31 cellular contexts compared by ENCODE assay signal in genomic region chr16:57501492-57501891, GRCh38. TPM values are rescaled to one million over a fixed set of nuclear protein-coding genes. Genes with fewer than 3 reads are reported as not detected.
DNase-seq lines count a peak whose midpoint lies in the region; ATAC-seq and TF ChIP-seq lines count a peak whose summit lies in the region.
"Had no signal": no experiment of that assay in that cellular context is flagged by ENCODE, and none has a peak within 500 bp of the region (broad histone marks: within the 10 kb centered on the region; RNA-seq: fewer than 3 reads in every experiment).

No MANE protein-coding gene starts in this region.

- H3K27ac Mint-ChIP-seq in natural killer cell treated with Interleukin-12 subunit alpha and Interleukin-12 subunit beta and Interleukin-15 and Interleukin-18, amount 100 ng/mL, for 72 hours = peak overlapping the region in 1 of 2 donors; percentile 40
- peak overlapping the region in 1 of 2 donors; percentile 39 for H3K27ac Mint-ChIP-seq in natural killer cell
- H3K27ac Mint-ChIP-seq in type B pancreatic cell = peak overlapping the region; percentile 44
- H3K27ac Mint-ChIP-seq: T-helper 1 cell treated with Interleukin-12 subunit alpha and Interleukin-12 subunit beta and Interleukin-4 antibody, amounts not matched to agents 30 μg/mL and 1 μg/mL, for 36 hours had no signal

- no peak for ATAC-seq in natural killer cell treated with Interleukin-12 subunit alpha and Interleukin-12 subunit beta and Interleukin-15 and Interleukin-18, amount 100 ng/mL, for 72 hours
- ATAC-seq in natural killer cell (no peak), left lung (peak; percentile 23)
- ATAC-seq: gastrocnemius medialis, PC-3 had no signal

- H3K27ac ChIP-seq in KOPT-K1 (ENCODE audit: low read depth, low read length, poor library complexity, severe bottlenecking) = peak overlapping the region; percentile 67
- peak overlapping the region in 1 of 2 donors; percentile 53 for H3K27ac ChIP-seq in left lung
- H3K27ac ChIP-seq: breast epithelium, gastrocnemius medialis, neutrophil, transverse colon had no signal

- H3K27me3 ChIP-seq in left lung = no peaks in the 10 kb centered on the region
- H3K27me3 ChIP-seq: breast epithelium, gastrocnemius medialis, hepatocyte, neutrophil, right lobe of liver, transverse colon had no signal

- peak; percentile 12 for DNase-seq in natural killer cell treated with Interleukin-12 subunit alpha and Interleukin-12 subunit beta and Interleukin-15 and Interleukin-18, amount 100 ng/mL, for 72 hours (ENCODE audit: low spot score)
- DNase-seq in natural killer cell (no peak), left lung (peak in 1 of 2 donors; percentile 27), type B pancreatic cell (ENCODE audit: extremely low spot score, unreplicated experiment) (no peak), SHP77 (lab: John Stamatoyannopoulos, UW) (no peak), MV-4-11 (lab: John Stamatoyannopoulos, UW) (no peak), COR-L47 (lab: John Stamatoyannopoulos, UW) (no peak)
- DNase-seq: activated CD4-positive, alpha-beta T cell treated with anti-CD3 and anti-CD28 coated beads, Interleukin-2, amount 50 U/mL, for 48 hours; activated CD8-positive, alpha-beta memory T cell treated with anti-CD3 and anti-CD28 coated beads, Interleukin-2, amount 50 U/mL, for 4 hours; activated naive CD4-positive, alpha-beta T cell treated with Interleukin-2 at 50 U/mL for 16 hours; C1 segment of cervical spinal cord; gastrocnemius medialis; HCEC 1CT; Karpas-422; NCI-H1417 treated with DMSO at 0.1 percent for 48 hours; NCI-H2081; NCI-H2227 treated with DMSO at 0.1 percent for 48 hours; NCI-H526 treated with DMSO at 0.1 percent for 48 hours; NK-92 treated with Interleukin-12 subunit alpha and Interleukin-12 subunit beta, amount 100 ng/mL, for 24 hours; PC-3; stimulated activated CD4-positive, alpha-beta T cell treated with anti-CD3 and anti-CD28 coated beads, Interleukin-2, amount 100 ng/mL, for 48 hours; transverse colon had no signal

- no peaks in the 10 kb centered on the region for H3K9me3 ChIP-seq in KOPT-K1 (ENCODE audit: insufficient read depth, low read length, poor library complexity, severe bottlenecking)
- no peaks in the 10 kb centered on the region for H3K9me3 ChIP-seq in left lung
- H3K9me3 ChIP-seq: breast epithelium, gastrocnemius medialis, neutrophil, right lobe of liver, transverse colon had no signal

- no peaks in the 10 kb centered on the region for H3K9me3 Mint-ChIP-seq in natural killer cell treated with Interleukin-12 subunit alpha and Interleukin-12 subunit beta and Interleukin-15 and Interleukin-18, amount 100 ng/mL, for 72 hours
- H3K9me3 Mint-ChIP-seq in natural killer cell (no peaks in the 10 kb centered on the region), type B pancreatic cell (no peaks in the 10 kb centered on the region)
- H3K9me3 Mint-ChIP-seq: T-helper 1 cell treated with Interleukin-12 subunit alpha and Interleukin-12 subunit beta and Interleukin-4 antibody, amounts not matched to agents 30 μg/mL and 1 μg/mL, for 36 hours had no signal

- H3K4me3 ChIP-seq in left lung = no peak overlapping the region
- H3K4me3 ChIP-seq: breast epithelium, gastrocnemius medialis, hepatocyte, right lobe of liver, transverse colon had no signal

- H3K4me1 Mint-ChIP-seq in natural killer cell treated with Interleukin-12 subunit alpha and Interleukin-12 subunit beta and Interleukin-15 and Interleukin-18, amount 100 ng/mL, for 72 hours (ENCODE audit: low read depth in 2 of 2) = peaks cover 0 to 8% of the 10 kb centered on the region in 2 donors
- peaks cover 0 to 10% of the 10 kb centered on the region in 2 donors for H3K4me1 Mint-ChIP-seq in natural killer cell
- peaks cover 30% of the 10 kb centered on the region for H3K4me1 Mint-ChIP-seq in type B pancreatic cell (ENCODE audit: unreplicated experiment)

- no peaks in the 10 kb centered on the region for H3K36me3 ChIP-seq in KOPT-K1 (ENCODE audit: insufficient read depth, low read length)
- H3K36me3 ChIP-seq in left lung = no peaks in the 10 kb centered on the region
- H3K36me3 ChIP-seq: breast epithelium, gastrocnemius medialis, neutrophil, right lobe of liver, transverse colon had no signal

- intact Hi-C loops in natural killer cell (cut with micrococcal nuclease) (no loop called here), left lung (cut with DNase I) (no loop called here)

- H3K36me3 Mint-ChIP-seq in natural killer cell treated with Interleukin-12 subunit alpha and Interleukin-12 subunit beta and Interleukin-15 and Interleukin-18, amount 100 ng/mL, for 72 hours = no peaks in the 10 kb centered on the region
- H3K36me3 Mint-ChIP-seq in natural killer cell (no peaks in the 10 kb centered on the region), type B pancreatic cell (no peaks in the 10 kb centered on the region)

- no peaks in the 10 kb centered on the region for H3K27me3 Mint-ChIP-seq in natural killer cell treated with Interleukin-12 subunit alpha and Interleukin-12 subunit beta and Interleukin-15 and Interleukin-18, amount 100 ng/mL, for 72 hours
- H3K27me3 Mint-ChIP-seq in natural killer cell (ENCODE audit: low read depth in 2 of 2) = no peaks in the 10 kb centered on the region
- H3K27me3 Mint-ChIP-seq in type B pancreatic cell = no peaks in the 10 kb centered on the region

- no peak for TF ChIP-seq CTCF in natural killer cell (IDR thresholded peaks at IDR 0.05)
- no peak for TF ChIP-seq CTCF in left lung (IDR thresholded peaks at IDR 0.05)
- TF ChIP-seq CTCF in type B pancreatic cell (conservative IDR thresholded peaks at IDR 0.05) = no peak

- no peak overlapping the region for H3K4me3 Mint-ChIP-seq in natural killer cell treated with Interleukin-12 subunit alpha and Interleukin-12 subunit beta and Interleukin-15 and Interleukin-18, amount 100 ng/mL, for 72 hours
- no peak overlapping the region for H3K4me3 Mint-ChIP-seq in natural killer cell
- no peak overlapping the region for H3K4me3 Mint-ChIP-seq in type B pancreatic cell
- H3K4me3 Mint-ChIP-seq: T-helper 1 cell treated with Interleukin-12 subunit alpha and Interleukin-12 subunit beta and Interleukin-4 antibody, amounts not matched to agents 30 μg/mL and 1 μg/mL, for 36 hours had no signal

- H3K4me1 ChIP-seq in left lung = peaks cover 3 to 4% of the 10 kb centered on the region in 2 donors
- H3K4me1 ChIP-seq: breast epithelium, gastrocnemius medialis, transverse colon had no signal

RNA-seq across cellular contexts. Expression of gene DOK4, which starts 15.2 kb away (rescaled TPM):
- total RNA-seq in natural killer cell treated with Interleukin-12 subunit alpha and Interleukin-12 subunit beta and Interleukin-15 and Interleukin-18, amount 100 ng/mL, for 72 hours = 1 to 10 TPM; 4.2 to 6.5 TPM
- total RNA-seq in natural killer cell (1 to 10 TPM in 2 of 3 donors, under 1 TPM in 1; 0.75 to 2.5 (median 1.5) TPM), left lung (100 to 1,000 TPM in 1 of 2 donors, 10 to 100 TPM in 1; 41.8 to 108 TPM), type B pancreatic cell (ENCODE audit: low replicate concordance) (33.3 and 72.0 TPM in 2 replicates)

RNA-seq across cellular contexts. Expression of gene CCDC102A, which starts 34.9 kb away (rescaled TPM):
- total RNA-seq in natural killer cell treated with Interleukin-12 subunit alpha and Interleukin-12 subunit beta and Interleukin-15 and Interleukin-18, amount 100 ng/mL, for 72 hours = 10 to 100 TPM; 13.9 to 21.5 TPM
- total RNA-seq in natural killer cell (10 to 100 TPM; 15.5 to 24.4 (median 17.1) TPM), left lung (1 to 10 TPM; 5.2 to 9.3 TPM), type B pancreatic cell (ENCODE audit: low replicate concordance) (6.9 and 14.4 TPM in 2 replicates)

RNA-seq across cellular contexts. Expression of gene POLR2C, which starts 39.0 kb away (rescaled TPM):
- 10 to 100 TPM; 63.8 to 85.4 TPM for total RNA-seq in natural killer cell treated with Interleukin-12 subunit alpha and Interleukin-12 subunit beta and Interleukin-15 and Interleukin-18, amount 100 ng/mL, for 72 hours
- 10 to 100 TPM; 55.4 to 71.2 (median 66.7) TPM for total RNA-seq in natural killer cell
- 10 to 100 TPM; 76.5 to 85.2 TPM for total RNA-seq in left lung
- 63.0 and 70.5 TPM in 2 replicates for total RNA-seq in type B pancreatic cell (ENCODE audit: low replicate concordance)

RNA-seq across cellular contexts. Expression of gene ADGRG5, which starts 41.0 kb away (rescaled TPM):
- total RNA-seq in natural killer cell treated with Interleukin-12 subunit alpha and Interleukin-12 subunit beta and Interleukin-15 and Interleukin-18, amount 100 ng/mL, for 72 hours = 10 to 100 TPM; 86.8 to 95.0 TPM
- total RNA-seq in natural killer cell = 100 to 1,000 TPM in 1 of 3 donors, 10 to 100 TPM in 2; 83.2 to 118 (median 94.5) TPM
- under 1 TPM; 0.92 to 0.99 TPM for total RNA-seq in left lung
- total RNA-seq in type B pancreatic cell (ENCODE audit: low replicate concordance) = 0.82 and 1.7 TPM in 2 replicates
- total RNA-seq: Daoy, endothelial cell of umbilical vein, fibroblast of lung, gastrocnemius medialis, PC-3 had no signal

RNA-seq across cellular contexts. Expression of gene COQ9, which starts 54.2 kb away (rescaled TPM):
- total RNA-seq in natural killer cell treated with Interleukin-12 subunit alpha and Interleukin-12 subunit beta and Interleukin-15 and Interleukin-18, amount 100 ng/mL, for 72 hours = 10 to 100 TPM; 34.2 to 42.9 TPM
- total RNA-seq in natural killer cell = 10 to 100 TPM; 16.9 to 30.2 (median 18.3) TPM
- total RNA-seq in left lung = 10 to 100 TPM; 47.3 to 48.8 TPM
- 73.1 and 96.0 TPM in 2 replicates for total RNA-seq in type B pancreatic cell (ENCODE audit: low replicate concordance)
